Comparison of ENCODE assay signal across 13 cellular contexts in the genomic region with DNA sequence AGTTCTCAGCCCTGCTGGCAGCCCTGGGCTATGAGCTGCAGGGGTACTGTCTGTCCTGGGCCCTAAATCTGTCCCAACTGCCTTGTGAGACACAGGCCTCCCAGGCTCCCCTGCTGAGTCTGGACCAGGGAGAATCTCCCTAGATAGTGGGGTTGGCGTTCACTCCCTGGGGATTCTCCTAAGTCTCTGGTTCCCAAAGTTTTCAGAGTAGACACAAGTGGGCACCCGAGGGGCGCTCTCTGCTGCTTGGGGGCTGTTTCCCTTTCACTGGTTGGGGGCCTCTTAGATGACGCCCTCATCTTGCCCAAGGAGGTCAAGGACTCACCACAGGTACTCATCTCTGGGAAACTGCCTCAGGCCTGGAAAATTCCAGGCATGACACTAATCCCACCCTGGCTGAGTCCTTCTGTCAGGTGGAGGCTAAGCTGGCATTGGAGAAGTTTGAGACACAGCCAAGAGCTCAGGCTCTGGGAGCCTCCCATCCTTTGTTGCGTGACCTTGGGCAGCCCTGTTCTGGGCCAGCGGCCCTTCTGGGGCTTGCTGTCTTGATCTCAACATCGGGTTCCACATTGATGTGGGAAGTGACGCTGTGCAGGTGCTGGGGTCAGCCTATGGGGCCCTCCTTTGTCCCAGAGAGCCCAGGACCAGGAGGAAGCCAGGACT. TPM values are rescaled to one million over a fixed set of nuclear protein-coding genes. Genes with fewer than 3 reads are reported as not detected.
DNase-seq lines count a peak whose midpoint lies in the region; ATAC-seq, FAIRE-seq and TF ChIP-seq lines count a peak whose summit lies in the region.
"Had no signal": no experiment of that assay in that cellular context is flagged by ENCODE, and none has a peak within 500 bp of the region (broad histone marks: within the 10 kb centered on the region; RNA-seq: fewer than 3 reads in every experiment).

No MANE protein-coding gene starts in this region.

- peaks cover 42% of the 10 kb centered on the region for H3K36me3 Mint-ChIP-seq in activated naive CD4-positive, alpha-beta T cell treated with anti-CD3 and anti-CD28 coated beads, Interleukin-2, amount 10 ng/mL, durations not matched to agents 7 days and 5 days
- H3K36me3 Mint-ChIP-seq in stimulated activated effector memory CD8-positive, alpha-beta T cell treated with anti-CD3 and anti-CD28 coated beads, Interleukin-12 subunit alpha, Interleukin-12 subunit beta, amount 100 ng/mL, for 72 hours, result peaks cover 77% of the 10 kb centered on the region

- H3K9me3 Mint-ChIP-seq in activated naive CD4-positive, alpha-beta T cell treated with anti-CD3 and anti-CD28 coated beads, Interleukin-2, amount 10 ng/mL, durations not matched to agents 7 days and 5 days, result no peaks in the 10 kb centered on the region
- no peaks in the 10 kb centered on the region for H3K9me3 Mint-ChIP-seq in stimulated activated effector memory CD8-positive, alpha-beta T cell treated with anti-CD3 and anti-CD28 coated beads, Interleukin-12 subunit alpha, Interleukin-12 subunit beta, amount 100 ng/mL, for 72 hours

- POLR2A ChIA-PET in K562 (lab: Yijun Ruan, JAX), result interaction anchor here (0.6 to 4.2 kb wide), 7 partner anchors 8 to 186 kb away, joined by 3 to 42 read pairs (median 4); a partner anchor contains a TSS

- peaks cover 28% of the 10 kb centered on the region for H3K4me1 Mint-ChIP-seq in activated naive CD4-positive, alpha-beta T cell treated with anti-CD3 and anti-CD28 coated beads, Interleukin-2, amount 10 ng/mL, durations not matched to agents 7 days and 5 days
- peaks cover 53% of the 10 kb centered on the region for H3K4me1 Mint-ChIP-seq in stimulated activated effector memory CD8-positive, alpha-beta T cell treated with anti-CD3 and anti-CD28 coated beads, Interleukin-12 subunit alpha, Interleukin-12 subunit beta, amount 100 ng/mL, for 72 hours

- no peak for TF ChIP-seq CTCF in K562 (IDR thresholded peaks at IDR 0.05 in 2 of 3, conservative IDR thresholded peaks at IDR 0.05 in 1 of 3; ENCODE audit: insufficient read depth in 2 of 3, low read depth in 1 of 3, low read length in 3 of 3)

- no peak for ATAC-seq in K562
- no peak for ATAC-seq in stimulated activated effector memory CD8-positive, alpha-beta T cell treated with anti-CD3 and anti-CD28 coated beads, Interleukin-12 subunit alpha, Interleukin-12 subunit beta, amount 100 ng/mL, for 72 hours

- peaks cover 48% of the 10 kb centered on the region for H3K36me3 ChIP-seq in K562 (ENCODE audit: control insufficient read depth, insufficient read depth, low read length)

- peaks cover 43% of the 10 kb centered on the region for H3K79me2 ChIP-seq in K562 (ENCODE audit: control insufficient read depth, insufficient read depth, low read length)

- peaks cover 51% of the 10 kb centered on the region for H4K20me1 ChIP-seq in K562 (replicated peaks; ENCODE audit: control insufficient read depth, insufficient read depth, low read length)

- DNase-seq in activated naive CD4-positive, alpha-beta T cell treated with anti-CD3 and anti-CD28 coated beads, Interleukin-2, amount 10 ng/mL, durations not matched to agents 7 days and 5 days, result no peak
- no peak for DNase-seq in activated naive CD4-positive, alpha-beta T cell treated with anti-CD3 and anti-CD28 coated beads, Interleukin-2, amount 50 U/mL, for 16 hours
- DNase-seq in M059J (ENCODE audit: low read depth), result peak; percentile 64
- DNase-seq in K562 (ENCODE audit: extremely low read depth in 1 of 4, low spot score in 3 of 4), result peak in 2 of 4 experiments; percentile 3 to 21
- DNase-seq in stimulated activated effector memory CD8-positive, alpha-beta T cell treated with anti-CD3 and anti-CD28 coated beads, Interleukin-12 subunit alpha, Interleukin-12 subunit beta, amount 100 ng/mL, for 72 hours (ENCODE audit: low spot score in 2 of 2), result no peak
- DNase-seq in SIG-M5 treated with dmso at 0.1 percent for 504 hours (lab: John Stamatoyannopoulos, UW; ENCODE audit: unreplicated experiment), result no peak
- no peak for DNase-seq in activated gamma-delta T cell (lab: John Stamatoyannopoulos, UW)
- no peak for DNase-seq in NCI-H1092 treated with DMSO at 0.1 percent for 48 hours (lab: John Stamatoyannopoulos, UW)
- DNase-seq: NCI-H2029 treated with DMSO at 0.1 percent for 48 hours, posterior cingulate gyrus had no signal

- peaks cover 3% of the 10 kb centered on the region for H3K9me1 ChIP-seq in K562 (ENCODE audit: control insufficient read depth, insufficient read depth, low read length)

- H3K9ac ChIP-seq in K562 (ENCODE audit: insufficient read depth in 1 of 2, low read depth in 2 of 2, low read length in 2 of 2), result peak overlapping the region in 1 of 2 experiments; percentile 86; a peak in 2 of 4 replicates

- no peak overlapping the region for H3K4me3 ChIP-seq in K562

- peak overlapping the region; percentile 58 for H3K27ac Mint-ChIP-seq in activated naive CD4-positive, alpha-beta T cell treated with anti-CD3 and anti-CD28 coated beads, Interleukin-2, amount 10 ng/mL, durations not matched to agents 7 days and 5 days
- peak overlapping the region; percentile 98 for H3K27ac Mint-ChIP-seq in stimulated activated effector memory CD8-positive, alpha-beta T cell treated with anti-CD3 and anti-CD28 coated beads, Interleukin-12 subunit alpha, Interleukin-12 subunit beta, amount 100 ng/mL, for 72 hours

- H3K9me3 ChIP-seq in K562 (replicated peaks; ENCODE audit: control insufficient read depth, insufficient read depth, low read depth, low read length), result no peaks in the 10 kb centered on the region

- CTCF ChIA-PET in activated naive CD4-positive, alpha-beta T cell treated with anti-CD3 and anti-CD28 coated beads, Interleukin-2, amount 10 ng/mL, durations not matched to agents 7 days and 5 days (lab: Charles Lee), result interaction anchor here (1.0 kb wide), 1 partner anchor 74 kb away, joined by 4 read pairs; no protein-coding TSS in a partner anchor
- CTCF ChIA-PET in K562 (lab: Yijun Ruan, JAX; ENCODE audit: low intra/inter-chr PET ratio), result no interaction called here

- H3K4me3 Mint-ChIP-seq in activated naive CD4-positive, alpha-beta T cell treated with anti-CD3 and anti-CD28 coated beads, Interleukin-2, amount 10 ng/mL, durations not matched to agents 7 days and 5 days, result no peak overlapping the region
- H3K4me3 Mint-ChIP-seq in stimulated activated effector memory CD8-positive, alpha-beta T cell treated with anti-CD3 and anti-CD28 coated beads, Interleukin-12 subunit alpha, Interleukin-12 subunit beta, amount 100 ng/mL, for 72 hours, result peak overlapping the region; percentile 85

- H2AFZ ChIP-seq in K562 (ENCODE audit: low read depth, low read length), result no peak overlapping the region

- peak overlapping the region; percentile 55; the same call in 1 of the 3 replicates for H3K27ac ChIP-seq in K562 (ENCODE audit: extremely low read depth, low read depth, low read length)

- no peak for TF ChIP-seq EP300 in K562 (IDR thresholded peaks at IDR 0.05; ENCODE audit: low read length)

- BruUV-seq in K562 (replicated peaks; lab: Mats Ljungman, UMichigan), result no TSS peak

- in situ Hi-C loops in K562 (cut with MboI), result no loop called here

- TF ChIP-seq RAD21 in K562 (CRISPR knock-in tag; conservative IDR thresholded peaks at IDR 0.05 in 1 of 2, IDR thresholded peaks at IDR 0.05 in 1 of 2), result no peak

- intact Hi-C loops in K562 (cut with micrococcal nuclease), result loop anchor here (10.0 kb wide), 1 partner anchor 191 kb away; no protein-coding TSS in a partner anchor

- TF ChIP-seq POLR2A in K562 (conservative IDR thresholded peaks at IDR 0.05), result no peak

- H3K27me3 Mint-ChIP-seq in activated naive CD4-positive, alpha-beta T cell treated with anti-CD3 and anti-CD28 coated beads, Interleukin-2, amount 10 ng/mL, durations not matched to agents 7 days and 5 days, result no peaks in the 10 kb centered on the region

- no peak for FAIRE-seq in K562 (lab: Jason Lieb, UNC)
- FAIRE-seq: TTC549 had no signal

- H3K4me2 ChIP-seq in K562 (ENCODE audit: insufficient read depth, low read length), result no peak overlapping the region

- H3K4me1 ChIP-seq in K562 (replicated peaks in 1 of 2; ENCODE audit: control insufficient read depth in 2 of 2, insufficient read depth in 2 of 2, low read length in 2 of 2), result peaks cover 18 to 47% of the 10 kb centered on the region in 2 experiments; a peak in 4 of 5 replicates

- 86% methylated on average over 7 of the region's 8 CpGs for WGBS in K562 (ENCODE audit: insufficient coverage, low coverage, missing lambda C conversion rate)

- H3K27me3 ChIP-seq in K562 (ENCODE audit: control insufficient read depth in 2 of 2, insufficient read depth in 2 of 2, low read length in 2 of 2), result no peaks in the 10 kb centered on the region

RNA-seq across cellular contexts. Expression of a gene that starts 3.9 kb away (rescaled TPM):
- total RNA-seq in M059J (2014; rRNA removed; shearing (Covaris generic)), result 622 and 685 TPM in 2 replicates
- total RNA-seq in K562 (2011; cell fraction: chromatin; rRNA removed; ENCODE audit: low replicate concordance), result 168 and 439 TPM in 2 replicates
- 698 and 878 TPM in 2 replicates for total RNA-seq in K562 (2011; cell fraction: nucleolus; rRNA removed)
- total RNA-seq in K562 (2011; cell fraction: nucleoplasm; rRNA removed), result 586 and 897 TPM in 2 replicates
- total RNA-seq in K562 (2014; rRNA removed) (2,735 and 3,133 TPM in 2 replicates), K562 (2014; rRNA removed; fragmentation: Illumina TruSeq; extraction: Trizol) (557 and 626 TPM in 2 replicates), K562 (2015; rRNA removed; fragmentation: Illumina TruSeq; extraction: Trizol) (1,801 and 1,895 TPM in 2 replicates), K562 (2021) (2,882 and 3,018 TPM in 2 replicates)
- polyA plus RNA-seq in K562 (2011; rRNA removed) (881 and 1,270 TPM in 2 replicates), K562 (2014; fragmentation: Illumina TruSeq; extraction: Trizol) (1,947 and 3,139 TPM in 2 replicates), K562 (2014; fragmentation: Nextera tagmentation; extraction: Ambion mirVana) (1,000 to 10,000 TPM; 1,130 to 1,273 TPM), K562 (2014; rRNA removed) (2,069 and 2,216 TPM in 2 replicates)
- polyA plus RNA-seq in K562 (2011; cell fraction: cytosol; rRNA removed), result 2,242 and 3,536 TPM in 2 replicates
- 920 and 1,021 TPM in 2 replicates for polyA plus RNA-seq in K562 (2011; cell fraction: nucleus; rRNA removed)
- 3,311 and 3,882 TPM in 2 replicates for polyA plus RNA-seq in K562 (2012)
- polyA minus RNA-seq in K562 (2011; rRNA and poly(A)+ RNA removed), result 348 and 383 TPM in 2 replicates
- 1,225 and 1,878 TPM in 2 replicates for polyA minus RNA-seq in K562 (2011; cell fraction: cytosol; rRNA and poly(A)+ RNA removed)
- polyA minus RNA-seq in K562 (2011; cell fraction: nucleus; rRNA and poly(A)+ RNA removed), result 303 and 429 TPM in 2 replicates

RNA-seq across cellular contexts. Expression of a gene that starts 8.1 kb away (rescaled TPM):
- total RNA-seq in M059J (2014; rRNA removed; shearing (Covaris generic)), result not detected in 2 replicates
- 0.21 and 0.37 TPM in 2 replicates for total RNA-seq in K562 (2011; cell fraction: chromatin; rRNA removed; ENCODE audit: low replicate concordance)
- total RNA-seq in K562 (2011; cell fraction: nucleolus; rRNA removed), result 0.39 and 0.50 TPM in 2 replicates
- total RNA-seq in K562 (2011; cell fraction: nucleoplasm; rRNA removed), result 0.29 and 0.38 TPM in 2 replicates
- total RNA-seq in K562 (2014; rRNA removed) (0.33 and 0.73 TPM in 2 replicates), K562 (2014; rRNA removed; fragmentation: Illumina TruSeq; extraction: Trizol) (0.13 and 0.18 TPM in 2 replicates), K562 (2015; rRNA removed; fragmentation: Illumina TruSeq; extraction: Trizol) (0.11 and 0.29 TPM in 2 replicates), K562 (2021) (0.25 and 0.29 TPM in 2 replicates)
- polyA plus RNA-seq in K562 (2011; rRNA removed) (0.05 and 0.20 TPM in 2 replicates), K562 (2014; fragmentation: Illumina TruSeq; extraction: Trizol) (0.21 and 0.29 TPM in 2 replicates), K562 (2014; fragmentation: Nextera tagmentation; extraction: Ambion mirVana) (under 1 TPM; 0.10 to 0.23 TPM), K562 (2014; rRNA removed) (0.09 and 0.38 TPM in 2 replicates)
- polyA plus RNA-seq in K562 (2011; cell fraction: cytosol; rRNA removed), result 0.15 and 0.60 TPM in 2 replicates
- 0.08 and 0.18 TPM in 2 replicates for polyA plus RNA-seq in K562 (2011; cell fraction: nucleus; rRNA removed)
- polyA plus RNA-seq in K562 (2012), result 0.13 TPM in 1 of 2 replicates, not detected in the other
- 0.15 and 0.32 TPM in 2 replicates for polyA minus RNA-seq in K562 (2011; rRNA and poly(A)+ RNA removed)
- polyA minus RNA-seq in K562 (2011; cell fraction: cytosol; rRNA and poly(A)+ RNA removed), result 0.86 TPM in 1 of 2 replicates, not detected in the other
- polyA minus RNA-seq in K562 (2011; cell fraction: nucleus; rRNA and poly(A)+ RNA removed), result 0.13 TPM in 1 of 2 replicates, not detected in the other
- total RNA-seq: glomerular endothelial cell had no signal
- polyA plus RNA-seq: BJ had no signal

RNA-seq across cellular contexts. Expression of a gene that starts 15.9 kb away (rescaled TPM):
- 0.39 and 0.71 TPM in 2 replicates for total RNA-seq in M059J (2014; rRNA removed; shearing (Covaris generic))
- total RNA-seq in K562 (2011; cell fraction: chromatin; rRNA removed; ENCODE audit: low replicate concordance), result 0.32 and 0.97 TPM in 2 replicates
- total RNA-seq in K562 (2011; cell fraction: nucleolus; rRNA removed), result 0.50 and 0.66 TPM in 2 replicates
- total RNA-seq in K562 (2011; cell fraction: nucleoplasm; rRNA removed), result 0.53 and 0.66 TPM in 2 replicates
- total RNA-seq in K562 (2014; rRNA removed) (0.12 and 0.14 TPM in 2 replicates), K562 (2014; rRNA removed; fragmentation: Illumina TruSeq; extraction: Trizol) (not detected in 2 replicates), K562 (2015; rRNA removed; fragmentation: Illumina TruSeq; extraction: Trizol) (0.04 TPM in 1 of 2 replicates, not detected in the other), K562 (2021) (0.18 and 0.47 TPM in 2 replicates)
- polyA plus RNA-seq in K562 (2011; rRNA removed) (0.13 and 0.28 TPM in 2 replicates), K562 (2014; fragmentation: Illumina TruSeq; extraction: Trizol) (0.04 and 0.14 TPM in 2 replicates), K562 (2014; fragmentation: Nextera tagmentation; extraction: Ambion mirVana) (under 1 TPM; 0.01 to 0.07 TPM), K562 (2014; rRNA removed) (0.04 and 0.07 TPM in 2 replicates)
- polyA plus RNA-seq in K562 (2011; cell fraction: cytosol; rRNA removed), result 0.21 TPM in 2 replicates
- polyA plus RNA-seq in K562 (2011; cell fraction: nucleus; rRNA removed), result 0.48 and 0.80 TPM in 2 replicates
- polyA plus RNA-seq in K562 (2012), result 0.10 and 0.14 TPM in 2 replicates
- polyA minus RNA-seq in K562 (2011; rRNA and poly(A)+ RNA removed), result 0.04 and 0.06 TPM in 2 replicates
- 0.19 TPM in 1 of 2 replicates, not detected in the other for polyA minus RNA-seq in K562 (2011; cell fraction: cytosol; rRNA and poly(A)+ RNA removed)
- polyA minus RNA-seq in K562 (2011; cell fraction: nucleus; rRNA and poly(A)+ RNA removed), result 0.22 and 0.54 TPM in 2 replicates

RNA-seq across cellular contexts. Expression of a gene that starts 42.3 kb away (rescaled TPM):
- not detected in 2 replicates for total RNA-seq in M059J (2014; rRNA removed; shearing (Covaris generic))
- total RNA-seq in K562 (2011; cell fraction: chromatin; rRNA removed; ENCODE audit: low replicate concordance), result not detected in 2 replicates
- not detected in 2 replicates for total RNA-seq in K562 (2011; cell fraction: nucleolus; rRNA removed)
- not detected in 2 replicates for total RNA-seq in K562 (2011; cell fraction: nucleoplasm; rRNA removed)
- total RNA-seq in K562 (2014; rRNA removed), result not detected in 2 replicates
- total RNA-seq in K562 (2014; rRNA removed; fragmentation: Illumina TruSeq; extraction: Trizol), result not detected in 2 replicates
- not detected in 2 replicates for total RNA-seq in K562 (2015; rRNA removed; fragmentation: Illumina TruSeq; extraction: Trizol)
- total RNA-seq in K562 (2021), result not detected in 2 replicates
- not detected in 2 replicates for polyA plus RNA-seq in K562 (2011; rRNA removed)
- polyA plus RNA-seq in K562 (2011; cell fraction: cytosol; rRNA removed), result not detected in 2 replicates
- not detected in 2 replicates for polyA plus RNA-seq in K562 (2011; cell fraction: nucleus; rRNA removed)
- polyA plus RNA-seq in K562 (2012), result not detected in 2 replicates
- not detected in 2 replicates for polyA plus RNA-seq in K562 (2014; fragmentation: Illumina TruSeq; extraction: Trizol)
- not detected for polyA plus RNA-seq in K562 (2014; fragmentation: Nextera tagmentation; extraction: Ambion mirVana)
- not detected in 2 replicates for polyA plus RNA-seq in K562 (2014; rRNA removed)
- not detected in 2 replicates for polyA minus RNA-seq in K562 (2011; rRNA and poly(A)+ RNA removed)
- not detected in 2 replicates for polyA minus RNA-seq in K562 (2011; cell fraction: cytosol; rRNA and poly(A)+ RNA removed)
- not detected in 2 replicates for polyA minus RNA-seq in K562 (2011; cell fraction: nucleus; rRNA and poly(A)+ RNA removed)
- total RNA-seq: glomerular endothelial cell had no signal
